ENCODE assay signal across 23 cellular contexts in genomic region chr17:27872776-27873175, GRCh38.
"Had no signal": no experiment of that assay in that cellular context is flagged by ENCODE, and none has a peak within 500 bp of the region (broad histone marks: within the 10 kb centered on the region; RNA-seq: fewer than 3 reads in every experiment).

No MANE protein-coding gene starts in this region.

- H3K27ac ChIP-seq: colonic mucosa, coronary artery, dorsolateral prefrontal cortex, epithelial cell of prostate, esophagus muscularis mucosa, esophagus squamous epithelium, foreskin keratinocyte, gastrocnemius medialis, gastroesophageal sphincter, heart left ventricle, heart right ventricle had no signal

- H3K27me3 ChIP-seq: colonic mucosa, dorsolateral prefrontal cortex, esophagus muscularis mucosa, esophagus squamous epithelium, foreskin keratinocyte, gastrocnemius medialis, gastroesophageal sphincter, heart left ventricle, heart right ventricle had no signal

- DNase-seq: colonic mucosa; cortex of kidney; dermis blood vessel endothelial cell; dorsolateral prefrontal cortex; effector CD4-positive, alpha-beta T cell; effector CD8-positive, alpha-beta T cell; effector memory CD4-positive, alpha-beta T cell; effector memory CD8-positive, alpha-beta T cell; endodermal cell; erythroblast; esophagus squamous epithelium; foreskin fibroblast; foreskin keratinocyte; foreskin melanocyte; gastrocnemius medialis; glutamatergic neuron; head of caudate nucleus; heart left ventricle; heart right ventricle had no signal

- H3K4me1 ChIP-seq: colonic mucosa, esophagus muscularis mucosa, esophagus squamous epithelium, gastrocnemius medialis, gastroesophageal sphincter, heart left ventricle, heart right ventricle had no signal

- H3K36me3 ChIP-seq: colonic mucosa, gastrocnemius medialis had no signal

- H3K9me3 ChIP-seq: colonic mucosa, esophagus muscularis mucosa, esophagus squamous epithelium, gastrocnemius medialis, heart left ventricle had no signal

- H3K4me3 ChIP-seq: colonic mucosa, coronary artery, dorsolateral prefrontal cortex, esophagus muscularis mucosa, esophagus squamous epithelium, gastrocnemius medialis, gastroesophageal sphincter, heart left ventricle, heart right ventricle had no signal
